ENCODE assay signal across 8 cellular contexts in the genomic region with DNA sequence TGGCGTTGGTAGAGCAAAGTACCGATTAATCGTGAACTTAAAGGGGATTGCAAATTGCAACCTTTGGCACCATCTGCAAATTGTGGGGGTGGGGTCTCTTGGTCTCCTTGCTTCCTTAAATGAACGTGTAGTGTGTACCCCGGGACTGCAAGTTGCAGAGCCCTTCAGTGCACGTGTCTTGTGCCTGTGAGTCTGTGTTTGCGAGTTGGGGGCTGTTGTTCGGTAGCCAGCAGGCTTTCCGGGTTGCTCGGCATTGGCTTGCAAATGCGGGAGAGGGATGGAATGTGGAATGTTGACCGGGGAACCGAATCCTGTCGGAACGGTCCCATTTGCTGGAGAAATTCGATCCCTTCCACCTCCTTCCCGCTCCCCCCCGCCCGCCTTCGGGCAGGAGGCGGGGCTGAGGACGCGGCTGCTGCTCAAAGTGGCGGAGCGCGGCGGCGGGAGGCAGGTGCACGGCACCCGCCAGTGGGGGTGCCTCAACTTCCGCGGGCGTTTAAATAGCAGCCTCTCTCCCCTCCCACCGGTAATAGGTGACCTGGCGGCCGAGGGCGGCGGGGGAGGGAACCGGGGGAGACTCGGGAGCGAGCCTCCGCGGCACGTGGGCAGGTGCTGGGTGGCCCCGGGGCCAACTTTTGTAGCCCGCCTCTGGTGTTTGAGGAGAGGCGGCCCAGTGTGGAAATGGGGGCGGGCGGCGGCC.
DNase-seq lines count a peak whose midpoint lies in the region; ATAC-seq lines count a peak whose summit lies in the region.

No MANE protein-coding gene starts in this region.

- H3K4me1 Mint-ChIP-seq in central memory CD8-positive, alpha-beta T cell, result peaks cover 22% of the 10 kb centered on the region

- H3K27ac Mint-ChIP-seq in central memory CD8-positive, alpha-beta T cell (ENCODE audit: low read depth), result peak overlapping the region; percentile 98

- H3K27me3 Mint-ChIP-seq in central memory CD8-positive, alpha-beta T cell, result no peaks in the 10 kb centered on the region

- H3K36me3 Mint-ChIP-seq in central memory CD8-positive, alpha-beta T cell (ENCODE audit: insufficient read depth), result peaks cover 28% of the 10 kb centered on the region

- peak; percentile 82 for DNase-seq in AG08396 (ENCODE audit: low spot score)
- DNase-seq in NCI-H2227 treated with DMSO at 0.1 percent for 48 hours (lab: John Stamatoyannopoulos, UW), result peak; percentile 51
- DNase-seq in central memory CD8-positive, alpha-beta T cell (ENCODE audit: low spot score in 2 of 2), result peak; percentile 69 to 77
- DNase-seq in islet precursor cell, result peak; percentile 97
- peak; percentile 62 to 73 (median 70) for DNase-seq in stimulated activated CD4-positive, alpha-beta T cell treated with anti-CD3 and anti-CD28 coated beads, Interleukin-12 subunit alpha, Interleukin-12 subunit beta, amount 100 ng/mL, for 48 hours (ENCODE audit: low read depth in 2 of 3, low spot score in 1 of 3)

- ATAC-seq in GM19023 (IDR thresholded peaks at IDR 0.05; ENCODE audit: unreplicated experiment) (peak; percentile 46), HG03175 (IDR thresholded peaks at IDR 0.05; ENCODE audit: unreplicated experiment) (peak; percentile 48)
- peak; percentile 41 to 49 for ATAC-seq in activated CD4-positive, CD25-positive, alpha-beta regulatory T cell treated with anti-CD3 and anti-CD28 coated beads, Interleukin-2, amount 50 U/mL, for 24 hours
- peak; percentile 47 for ATAC-seq in central memory CD8-positive, alpha-beta T cell (replicated peaks; ENCODE audit: extremely low read depth, poor library complexity, severe bottlenecking)

- peak overlapping the region; percentile 96 for H3K4me3 Mint-ChIP-seq in central memory CD8-positive, alpha-beta T cell

- no peaks in the 10 kb centered on the region for H3K9me3 Mint-ChIP-seq in central memory CD8-positive, alpha-beta T cell

Comparison
In these comparisons a context has a peak if more than half of its experiments do, and no peak if none do; other contexts are left out.
1. Peak in every context shown above with its lines: DNase-seq and ATAC-seq.